ENCODE assay signal across 9 cellular contexts in the genomic region with DNA sequence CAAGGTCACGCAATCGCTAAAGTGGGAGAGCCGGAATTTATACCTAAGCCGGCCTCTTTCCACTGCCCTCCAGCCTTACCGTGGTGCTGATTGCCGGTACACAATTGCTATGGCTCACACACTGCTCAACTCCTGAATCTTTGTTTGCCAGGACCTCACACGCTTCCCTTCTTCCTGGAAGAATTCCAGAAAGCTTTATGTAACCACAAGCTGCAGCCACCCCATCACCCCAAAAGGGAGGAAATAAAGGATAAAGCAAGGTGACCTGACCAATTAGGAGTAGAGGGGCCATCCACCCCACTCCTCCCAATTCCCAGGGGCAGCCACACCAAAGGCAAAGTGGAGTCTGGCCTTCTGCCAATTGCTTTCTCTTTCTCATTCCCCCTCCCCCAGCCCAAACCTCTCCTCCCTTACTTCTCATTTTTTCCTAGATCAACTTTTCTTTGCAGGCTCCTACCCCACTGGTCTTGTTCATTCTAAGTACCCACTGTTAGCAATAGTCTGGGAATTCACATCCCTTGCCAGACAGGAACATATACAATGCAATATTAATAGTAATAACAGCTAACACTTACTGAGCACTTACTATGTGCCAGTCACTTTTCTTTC. TPM values are rescaled to one million over a fixed set of nuclear protein-coding genes. Genes with fewer than 3 reads are reported as not detected.
A peak's percentile ranks its signal among the peaks of the same experiment; 100 is the strongest.
DNase-seq lines count a peak whose midpoint lies in the region; ATAC-seq, FAIRE-seq and TF ChIP-seq lines count a peak whose summit lies in the region.
"Had no signal": no experiment of that assay in that cellular context is flagged by ENCODE, and none has a peak within 500 bp of the region (broad histone marks: within the 10 kb centered on the region; RNA-seq: fewer than 3 reads in every experiment).

No MANE protein-coding gene starts in this region.

- H3K9me3 ChIP-seq in endothelial cell of umbilical vein (replicated peaks; ENCODE audit: control insufficient read depth, insufficient read depth, low read length), result no peaks in the 10 kb centered on the region
- H3K9me3 ChIP-seq in endodermal cell (ENCODE audit: control insufficient read depth, low read length), result peaks cover 9% of the 10 kb centered on the region

- POLR2A ChIA-PET in endothelial cell of umbilical vein (lab: Charles Lee), result interaction anchor here (0.6 kb wide), 1 partner anchor 25 kb away, joined by 5 read pairs; no protein-coding TSS in a partner anchor

- H3K4me1 ChIP-seq in endothelial cell of umbilical vein (ENCODE audit: control insufficient read depth, extremely low read depth, insufficient read depth, low read length) (no peaks in the 10 kb centered on the region), endodermal cell (ENCODE audit: control insufficient read depth, insufficient read depth, low read length) (no peaks in the 10 kb centered on the region)

- H3K9me3 Mint-ChIP-seq in endodermal cell, result peaks cover 9% of the 10 kb centered on the region

- intact Hi-C loops in endothelial cell of umbilical vein (cut with micrococcal nuclease), result no loop called here

- DNase-seq in NCI-H2196 (lab: John Stamatoyannopoulos, UW; ENCODE audit: unreplicated experiment) (peak; percentile 62), NCI-H2196 treated with DMSO at 0.1 percent for 48 hours (lab: John Stamatoyannopoulos, UW; ENCODE audit: unreplicated experiment) (no peak), NCI-H345 (lab: John Stamatoyannopoulos, UW) (peak; percentile 44), endothelial cell of umbilical vein (ENCODE audit: low read depth, low spot score) (peak; percentile 44), retinal pigment epithelial cell (ENCODE audit: low read depth) (peak; percentile 45), endodermal cell (no peak), AG08396 (ENCODE audit: low spot score) (no peak)
- DNase-seq: activated CD8-positive, alpha-beta memory T cell treated with anti-CD3 and anti-CD28 coated beads, Interleukin-2, amount 50 U/mL, for 48 hours had no signal

- H3K36me3 ChIP-seq in endothelial cell of umbilical vein (ENCODE audit: control insufficient read depth in 2 of 2, extremely low read depth in 1 of 2, insufficient read depth in 2 of 2, low read length in 2 of 2) (no peaks in the 10 kb centered on the region), endodermal cell (ENCODE audit: control insufficient read depth, insufficient read depth, low read length) (no peaks in the 10 kb centered on the region)

- H3K27me3 Mint-ChIP-seq in endodermal cell (ENCODE audit: insufficient read depth), result peaks cover 14% of the 10 kb centered on the region

- H3K4me1 Mint-ChIP-seq in endodermal cell, result peaks cover 9% of the 10 kb centered on the region

- H3K27ac ChIP-seq in endothelial cell of umbilical vein (ENCODE audit: insufficient read depth, low read depth, low read length), result no peak overlapping the region
- no peak overlapping the region for H3K27ac ChIP-seq in endodermal cell (ENCODE audit: low read depth, low read length)

- TF ChIP-seq POLR2A in endothelial cell of umbilical vein (IDR thresholded peaks at IDR 0.05; ENCODE audit: low read depth, low read length), result no peak

- WGBS in endodermal cell (ENCODE audit: insufficient coverage in 1 of 2, insufficient read length in 1 of 2), 2 experiments, result 93 to 95% methylated on average over 7 of the region's 7 CpGs

- dilution Hi-C loops in endothelial cell of umbilical vein (cut with MboI; ENCODE audit: extremely low pct_ligation_motif_present, low sequenced_read_pairs), result no loop called here

- no peak overlapping the region for H2AFZ ChIP-seq in endothelial cell of umbilical vein (ENCODE audit: low read depth, low read length)

- H3K27me3 ChIP-seq in endothelial cell of umbilical vein (ENCODE audit: control insufficient read depth in 2 of 2, insufficient read depth in 2 of 2, low read length in 2 of 2), result peaks cover 0 to 3% of the 10 kb centered on the region in 2 experiments
- H3K27me3 ChIP-seq in endodermal cell (ENCODE audit: control insufficient read depth, insufficient read depth, low read length, poor library complexity, severe bottlenecking), result peaks cover 6% of the 10 kb centered on the region

- CTCF ChIA-PET in endothelial cell of umbilical vein (lab: Charles Lee), result interaction anchor here (0.9 to 2.5 kb wide), 7 partner anchors 8 to 122 kb away, joined by 3 to 10 read pairs (median 4); a partner anchor contains a TSS

- H3K4me2 ChIP-seq in endothelial cell of umbilical vein (ENCODE audit: insufficient read depth, low read length), result no peak overlapping the region

- H3K4me3 ChIP-seq in endothelial cell of umbilical vein (replicated peaks in 1 of 3; ENCODE audit: insufficient read depth in 1 of 3, low read depth in 1 of 3, low read length in 3 of 3) (no peak overlapping the region), retinal pigment epithelial cell (ENCODE audit: low read length) (no peak overlapping the region), endodermal cell (ENCODE audit: low read length) (no peak overlapping the region)

- no peak for TF ChIP-seq CTCF in endothelial cell of umbilical vein (IDR thresholded peaks at IDR 0.05; ENCODE audit: extremely low read depth in 1 of 2, insufficient read depth in 1 of 2, low read depth in 1 of 2, low read length in 2 of 2)
- no peak for TF ChIP-seq CTCF in retinal pigment epithelial cell (conservative IDR thresholded peaks at IDR 0.05; ENCODE audit: low read depth, low read length)
- TF ChIP-seq CTCF in endodermal cell (conservative IDR thresholded peaks at IDR 0.05), result no peak

- H3K27ac Mint-ChIP-seq in endodermal cell, result no peak overlapping the region

- H3K4me3 Mint-ChIP-seq in endodermal cell, result no peak overlapping the region

- H4K20me1 ChIP-seq in endothelial cell of umbilical vein (replicated peaks; ENCODE audit: control insufficient read depth, extremely low read depth, insufficient read depth, low read length), result no peaks in the 10 kb centered on the region

- H3K79me2 ChIP-seq in endothelial cell of umbilical vein (ENCODE audit: control insufficient read depth, insufficient read depth, low read length), result no peaks in the 10 kb centered on the region

- H3K9me1 ChIP-seq in endothelial cell of umbilical vein (replicated peaks; ENCODE audit: control insufficient read depth, extremely low read depth, insufficient read depth, low read length), result no peaks in the 10 kb centered on the region

- H3K36me3 Mint-ChIP-seq in endodermal cell (ENCODE audit: low read depth), result peaks cover under 1% of the 10 kb centered on the region

- no peak for FAIRE-seq in endothelial cell of umbilical vein (lab: Jason Lieb, UNC)

- no TSS peak for BruUV-seq in endothelial cell of umbilical vein (replicated peaks; lab: Mats Ljungman, UMichigan)

- ATAC-seq in HG03025 (IDR thresholded peaks at IDR 0.05; ENCODE audit: low FRiP score, unreplicated experiment), result no peak

- H3K9ac ChIP-seq in endothelial cell of umbilical vein (replicated peaks; ENCODE audit: extremely low read depth, insufficient read depth, low read length) (no peak overlapping the region), endodermal cell (ENCODE audit: extremely low read depth, low read length, poor library complexity, severe bottlenecking) (no peak overlapping the region)

RNA-seq across cellular contexts. Expression of a gene that starts 18.0 kb away (rescaled TPM):
- total RNA-seq in endothelial cell of umbilical vein, result 39.4 and 41.2 TPM in 2 replicates
- 25.2 and 28.5 TPM in 2 replicates for polyA plus RNA-seq in endothelial cell of umbilical vein
- polyA plus RNA-seq in endothelial cell of umbilical vein (2011; cell fraction: cytosol; rRNA removed), result 25.4 and 27.6 TPM in 2 replicates
- 38.6 and 43.6 TPM in 2 replicates for polyA plus RNA-seq in endothelial cell of umbilical vein (2011; cell fraction: nucleus; rRNA removed)
- 27.0 and 32.6 TPM in 2 replicates for polyA plus RNA-seq in endothelial cell of umbilical vein (2012)
- polyA minus RNA-seq in endothelial cell of umbilical vein, result 46.0 and 48.8 TPM in 2 replicates
- 19.2 TPM for polyA minus RNA-seq in endothelial cell of umbilical vein (2011; cell fraction: cytosol; rRNA and poly(A)+ RNA removed)
- polyA minus RNA-seq in endothelial cell of umbilical vein (2011; cell fraction: nucleus; rRNA and poly(A)+ RNA removed), result 24.9 and 38.3 TPM in 2 replicates
- total RNA-seq in endodermal cell, result 10 to 100 TPM; 40.9 to 45.7 TPM
- polyA plus RNA-seq in endodermal cell (2013, experiment 1 of 2), result 43.8 TPM
- polyA plus RNA-seq in endodermal cell (2013, experiment 2 of 2), result 40.0 TPM

RNA-seq across cellular contexts. Expression of a gene that starts 43.3 kb away (rescaled TPM):
- total RNA-seq in endothelial cell of umbilical vein (not detected in 2 replicates), endodermal cell (under 1 TPM in 1 of 2 donors, not detected in 1; 0.13 TPM)
- 0.05 and 0.10 TPM in 2 replicates for polyA plus RNA-seq in endothelial cell of umbilical vein
- polyA plus RNA-seq in endothelial cell of umbilical vein (2011; cell fraction: cytosol; rRNA removed), result 0.03 TPM in 1 of 2 replicates, not detected in the other
- polyA plus RNA-seq in endothelial cell of umbilical vein (2011; cell fraction: nucleus; rRNA removed), result not detected in 2 replicates
- polyA plus RNA-seq in endothelial cell of umbilical vein (2012), result not detected in 2 replicates
- polyA minus RNA-seq in endothelial cell of umbilical vein, result not detected in 2 replicates
- not detected for polyA minus RNA-seq in endothelial cell of umbilical vein (2011; cell fraction: cytosol; rRNA and poly(A)+ RNA removed)
- not detected in 2 replicates for polyA minus RNA-seq in endothelial cell of umbilical vein (2011; cell fraction: nucleus; rRNA and poly(A)+ RNA removed)
- 2.5 TPM for polyA plus RNA-seq in endodermal cell (2013, experiment 1 of 2)
- 1.9 TPM for polyA plus RNA-seq in endodermal cell (2013, experiment 2 of 2)

RNA-seq across cellular contexts. Expression of a gene that starts 52.2 kb away (rescaled TPM):
- total RNA-seq in endothelial cell of umbilical vein (72.0 and 78.1 TPM in 2 replicates), endodermal cell (10 to 100 TPM; 58.0 to 74.6 TPM)
- 36.6 and 38.7 TPM in 2 replicates for polyA plus RNA-seq in endothelial cell of umbilical vein
- 45.1 and 51.0 TPM in 2 replicates for polyA plus RNA-seq in endothelial cell of umbilical vein (2011; cell fraction: cytosol; rRNA removed)
- polyA plus RNA-seq in endothelial cell of umbilical vein (2011; cell fraction: nucleus; rRNA removed), result 61.6 and 65.8 TPM in 2 replicates
- polyA plus RNA-seq in endothelial cell of umbilical vein (2012), result 18.9 and 54.2 TPM in 2 replicates
- 93.0 and 111 TPM in 2 replicates for polyA minus RNA-seq in endothelial cell of umbilical vein
- polyA minus RNA-seq in endothelial cell of umbilical vein (2011; cell fraction: cytosol; rRNA and poly(A)+ RNA removed), result 69.8 TPM
- 32.7 and 48.7 TPM in 2 replicates for polyA minus RNA-seq in endothelial cell of umbilical vein (2011; cell fraction: nucleus; rRNA and poly(A)+ RNA removed)
- polyA plus RNA-seq in endodermal cell (2013, experiment 1 of 2), result 84.5 TPM
- 92.9 TPM for polyA plus RNA-seq in endodermal cell (2013, experiment 2 of 2)

RNA-seq across cellular contexts. Expression of a gene that starts 52.7 kb away (rescaled TPM):
- total RNA-seq in endothelial cell of umbilical vein (69.7 and 73.7 TPM in 2 replicates), endodermal cell (100 to 1,000 TPM; 120 to 122 TPM)
- 33.5 and 38.2 TPM in 2 replicates for polyA plus RNA-seq in endothelial cell of umbilical vein
- polyA plus RNA-seq in endothelial cell of umbilical vein (2011; cell fraction: cytosol; rRNA removed), result 30.8 and 34.5 TPM in 2 replicates
- 138 and 174 TPM in 2 replicates for polyA plus RNA-seq in endothelial cell of umbilical vein (2011; cell fraction: nucleus; rRNA removed)
- polyA plus RNA-seq in endothelial cell of umbilical vein (2012), result 29.6 and 45.2 TPM in 2 replicates
- 56.1 and 60.8 TPM in 2 replicates for polyA minus RNA-seq in endothelial cell of umbilical vein
- polyA minus RNA-seq in endothelial cell of umbilical vein (2011; cell fraction: cytosol; rRNA and poly(A)+ RNA removed), result 37.2 TPM
- 46.5 and 85.7 TPM in 2 replicates for polyA minus RNA-seq in endothelial cell of umbilical vein (2011; cell fraction: nucleus; rRNA and poly(A)+ RNA removed)
- polyA plus RNA-seq in endodermal cell (2013, experiment 1 of 2), result 94.7 TPM
- polyA plus RNA-seq in endodermal cell (2013, experiment 2 of 2), result 80.4 TPM

Comparison
In these comparisons a context has a peak if more than half of its experiments do, and no peak if none do; other contexts are left out.
1. DNase-seq: peak in NCI-H2196 (single experiment), NCI-H345 (single experiment), endothelial cell of umbilical vein (single experiment) and retinal pigment epithelial cell (single experiment); none in NCI-H2196 treated with DMSO at 0.1 percent for 48 hours (single experiment), endodermal cell (single experiment) and AG08396 (single experiment).